Comparison of ENCODE assay signal across 8 cellular contexts in the genomic region with DNA sequence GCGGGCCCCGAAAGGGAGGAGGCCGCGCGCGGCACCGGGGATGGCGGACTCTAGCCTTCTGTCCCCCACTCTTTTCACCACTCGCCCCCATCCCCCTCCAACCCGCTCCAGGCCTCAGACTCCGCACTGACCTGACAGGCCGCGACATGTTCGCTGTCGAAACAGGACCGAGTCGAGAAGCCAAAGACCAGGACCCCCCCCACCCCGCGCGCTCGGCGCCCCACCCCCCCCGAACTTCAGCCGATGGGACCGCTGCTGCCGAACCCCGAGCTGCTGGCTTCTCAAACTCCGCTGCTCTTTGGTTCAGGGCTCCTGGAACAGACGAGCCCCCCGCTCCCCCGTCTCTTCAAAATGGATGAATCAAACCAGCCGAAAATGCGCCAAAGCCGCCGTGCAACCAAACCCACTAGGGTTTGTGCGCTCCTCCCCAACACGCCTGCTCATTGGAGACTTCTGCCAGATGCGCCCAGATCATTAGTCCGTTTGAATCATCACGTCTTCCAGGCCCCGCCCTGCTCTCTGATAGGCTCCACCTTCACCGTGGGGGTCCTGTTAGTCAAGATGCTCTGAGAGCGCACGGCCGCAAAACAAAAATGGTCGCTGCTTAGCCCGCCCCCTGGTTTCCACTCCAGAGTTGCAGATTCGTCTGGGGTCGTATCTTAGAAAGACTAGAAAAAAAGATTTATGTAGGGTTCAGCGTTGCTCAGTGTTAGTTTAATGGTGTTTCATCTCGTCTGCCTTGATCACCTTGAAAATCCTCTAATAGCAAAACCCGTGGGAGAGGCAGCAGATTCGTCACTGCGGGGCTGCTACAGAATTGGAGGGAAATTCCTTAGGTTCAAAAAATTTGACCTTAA. TPM values are rescaled to one million over a fixed set of nuclear protein-coding genes. Genes with fewer than 3 reads are reported as not detected.
A peak's percentile ranks its signal among the peaks of the same experiment; 100 is the strongest.
DNase-seq lines count a peak whose midpoint lies in the region; ATAC-seq and TF ChIP-seq lines count a peak whose summit lies in the region.

A gene with protein sequence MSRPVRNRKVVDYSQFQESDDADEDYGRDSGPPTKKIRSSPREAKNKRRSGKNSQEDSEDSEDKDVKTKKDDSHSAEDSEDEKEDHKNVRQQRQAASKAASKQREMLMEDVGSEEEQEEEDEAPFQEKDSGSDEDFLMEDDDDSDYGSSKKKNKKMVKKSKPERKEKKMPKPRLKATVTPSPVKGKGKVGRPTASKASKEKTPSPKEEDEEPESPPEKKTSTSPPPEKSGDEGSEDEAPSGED (minus strand): TSS at position 357 of the 857 bp plus-strand sequence. CDS start 209 bp downstream, at position 148.

- peak within 1 kb of the TSS; percentile 73 to 91 for H3K4me3 ChIP-seq in SK-N-SH (ENCODE audit: low read depth in 2 of 2, low read length in 1 of 2)

- peak within 1 kb of the TSS; percentile 80 for H3K9ac ChIP-seq in SK-N-SH

- no peaks in the 10 kb centered on the region for H3K27me3 ChIP-seq in SK-N-SH (ENCODE audit: insufficient read depth)

- H3K27ac ChIP-seq in SK-N-SH (ENCODE audit: low read depth in 2 of 2, low read length in 1 of 2): peak within 1 kb of the TSS; percentile 88 to 96

- peak; percentile 97 for DNase-seq in GM04504 (ENCODE audit: low read depth)
- peak; percentile 100 for DNase-seq in NCI-H1048 (lab: John Stamatoyannopoulos, UW)
- peak; percentile 82 for DNase-seq in SK-N-SH
- DNase-seq in activated naive CD4-positive, alpha-beta T cell treated with anti-CD3 and anti-CD28 coated beads, Interleukin-2, amount 50 U/mL, for 16 hours: peak; percentile 98
- DNase-seq in germinal center (ENCODE audit: low spot score): peak; percentile 92
- peak; percentile 99 for DNase-seq in non-pigmented ciliary epithelial cell (ENCODE audit: low read depth)
- DNase-seq in superior temporal gyrus (ENCODE audit: extremely low spot score): peak; percentile 99

- peaks cover 41% of the 10 kb centered on the region for H4K20me1 ChIP-seq in SK-N-SH (ENCODE audit: insufficient read depth)

- 1% methylated on average over 28 of the region's 54 CpGs for WGBS in SK-N-SH (ENCODE audit: low lambda C conversion rate)

- H3K36me3 ChIP-seq in SK-N-SH (replicated peaks in 1 of 2; ENCODE audit: control insufficient read depth in 1 of 2, insufficient read depth in 2 of 2, low read length in 1 of 2): peaks cover 8 to 17% of the 10 kb centered on the region in 2 experiments

- TF ChIP-seq RAD21 in SK-N-SH (IDR thresholded peaks at IDR 0.05; ENCODE audit: low read length): no peak

- H3K4me2 ChIP-seq in SK-N-SH: peak within 1 kb of the TSS; percentile 83

- H3K9me2 ChIP-seq in SK-N-SH: no peaks in the 10 kb centered on the region

- peak; percentile 80 for ATAC-seq in HG02571 (IDR thresholded peaks at IDR 0.05; ENCODE audit: unreplicated experiment)

- peaks cover 15 to 25% of the 10 kb centered on the region in 2 experiments; a peak in 3 of 4 replicates for H3K4me1 ChIP-seq in SK-N-SH (ENCODE audit: control insufficient read depth in 1 of 2, insufficient read depth in 2 of 2, low read depth in 1 of 2, low read length in 1 of 2)

- peak within 1 kb of the TSS; percentile 96 for H2AFZ ChIP-seq in SK-N-SH (ENCODE audit: low read depth)

- 0 out of 2 replicates have a peak, but pooled peaks have one; percentile 15 for TF ChIP-seq CTCF in SK-N-SH (IDR thresholded peaks at IDR 0.05)

- POLR2A ChIA-PET in SK-N-SH (lab: Yijun Ruan, JAX): interaction anchor here (0.7 kb wide), 2 partner anchors 10 to 69 kb away, joined by 3 to 5 read pairs; partner anchors contain the start of gene SLC45A3

- no peaks in the 10 kb centered on the region for H3K9me3 ChIP-seq in SK-N-SH

- peaks cover 44% of the 10 kb centered on the region for H3K79me2 ChIP-seq in SK-N-SH (ENCODE audit: insufficient read depth)

- TF ChIP-seq EP300 in SK-N-SH (IDR thresholded peaks at IDR 0.05; ENCODE audit: borderline replicate concordance in 1 of 2, low read depth in 1 of 2, low read length in 1 of 2): peak; percentile 35 to 96; a peak in 3 of 4 replicates

- CTCF ChIA-PET in SK-N-SH (lab: Yijun Ruan, JAX): interaction anchor here (1.0 to 1.8 kb wide), 3 partner anchors 10 to 118 kb away, joined by 4 to 6 read pairs (median 5); partner anchors contain the start of gene ELK4

- peaks cover 14% of the 10 kb centered on the region for H3F3A ChIP-seq in SK-N-SH (replicated peaks; ENCODE audit: insufficient read depth)

TF ChIP-seq in SK-N-SH, 30 proteins besides CTCF, POLR2A, EP300 and RAD21 (continues in another document):
- TF ChIP-seq YY1 (IDR thresholded peaks at IDR 0.05; ENCODE audit: low read depth) (peak; percentile 94), TEAD4 (IDR thresholded peaks at IDR 0.05; ENCODE audit: borderline replicate concordance, insufficient read depth) (no peak), CHD2 (IDR thresholded peaks at IDR 0.05; ENCODE audit: low read length, partially characterized antibody) (peak; percentile 92), JUND (IDR thresholded peaks at IDR 0.05) (no peak), TCF12 (IDR thresholded peaks at IDR 0.05) (peak; percentile 10; the same call in 1 of the 2 replicates), GABPA (IDR thresholded peaks at IDR 0.05; ENCODE audit: low read depth) (no peak), SMC3 (IDR thresholded peaks at IDR 0.05; ENCODE audit: low read depth, low read length) (no peak), NFIC (IDR thresholded peaks at IDR 0.05; ENCODE audit: borderline replicate concordance) (peak; percentile 27; the same call in 1 of the 2 replicates), RXRA (IDR thresholded peaks at IDR 0.05; ENCODE audit: borderline replicate concordance, low read depth) (no peak), MXI1 (IDR thresholded peaks at IDR 0.05; ENCODE audit: low read depth, low read length) (no peak; the same call in 1 of the 2 replicates), SIN3A (IDR thresholded peaks at IDR 0.05; ENCODE audit: borderline replicate concordance, low read depth, low read length) (no peak)
- TF ChIP-seq, protein P1, sequence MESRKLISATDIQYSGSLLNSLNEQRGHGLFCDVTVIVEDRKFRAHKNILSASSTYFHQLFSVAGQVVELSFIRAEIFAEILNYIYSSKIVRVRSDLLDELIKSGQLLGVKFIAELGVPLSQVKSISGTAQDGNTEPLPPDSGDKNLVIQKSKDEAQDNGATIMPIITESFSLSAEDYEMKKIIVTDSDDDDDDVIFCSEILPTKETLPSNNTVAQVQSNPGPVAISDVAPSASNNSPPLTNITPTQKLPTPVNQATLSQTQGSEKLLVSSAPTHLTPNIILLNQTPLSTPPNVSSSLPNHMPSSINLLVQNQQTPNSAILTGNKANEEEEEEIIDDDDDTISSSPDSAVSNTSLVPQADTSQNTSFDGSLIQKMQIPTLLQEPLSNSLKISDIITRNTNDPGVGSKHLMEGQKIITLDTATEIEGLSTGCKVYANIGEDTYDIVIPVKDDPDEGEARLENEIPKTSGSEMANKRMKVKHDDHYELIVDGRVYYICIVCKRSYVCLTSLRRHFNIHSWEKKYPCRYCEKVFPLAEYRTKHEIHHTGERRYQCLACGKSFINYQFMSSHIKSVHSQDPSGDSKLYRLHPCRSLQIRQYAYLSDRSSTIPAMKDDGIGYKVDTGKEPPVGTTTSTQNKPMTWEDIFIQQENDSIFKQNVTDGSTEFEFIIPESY (IDR thresholded peaks at IDR 0.05; ENCODE audit: borderline replicate concordance, low read depth): no peak
- TF ChIP-seq, protein P2, sequence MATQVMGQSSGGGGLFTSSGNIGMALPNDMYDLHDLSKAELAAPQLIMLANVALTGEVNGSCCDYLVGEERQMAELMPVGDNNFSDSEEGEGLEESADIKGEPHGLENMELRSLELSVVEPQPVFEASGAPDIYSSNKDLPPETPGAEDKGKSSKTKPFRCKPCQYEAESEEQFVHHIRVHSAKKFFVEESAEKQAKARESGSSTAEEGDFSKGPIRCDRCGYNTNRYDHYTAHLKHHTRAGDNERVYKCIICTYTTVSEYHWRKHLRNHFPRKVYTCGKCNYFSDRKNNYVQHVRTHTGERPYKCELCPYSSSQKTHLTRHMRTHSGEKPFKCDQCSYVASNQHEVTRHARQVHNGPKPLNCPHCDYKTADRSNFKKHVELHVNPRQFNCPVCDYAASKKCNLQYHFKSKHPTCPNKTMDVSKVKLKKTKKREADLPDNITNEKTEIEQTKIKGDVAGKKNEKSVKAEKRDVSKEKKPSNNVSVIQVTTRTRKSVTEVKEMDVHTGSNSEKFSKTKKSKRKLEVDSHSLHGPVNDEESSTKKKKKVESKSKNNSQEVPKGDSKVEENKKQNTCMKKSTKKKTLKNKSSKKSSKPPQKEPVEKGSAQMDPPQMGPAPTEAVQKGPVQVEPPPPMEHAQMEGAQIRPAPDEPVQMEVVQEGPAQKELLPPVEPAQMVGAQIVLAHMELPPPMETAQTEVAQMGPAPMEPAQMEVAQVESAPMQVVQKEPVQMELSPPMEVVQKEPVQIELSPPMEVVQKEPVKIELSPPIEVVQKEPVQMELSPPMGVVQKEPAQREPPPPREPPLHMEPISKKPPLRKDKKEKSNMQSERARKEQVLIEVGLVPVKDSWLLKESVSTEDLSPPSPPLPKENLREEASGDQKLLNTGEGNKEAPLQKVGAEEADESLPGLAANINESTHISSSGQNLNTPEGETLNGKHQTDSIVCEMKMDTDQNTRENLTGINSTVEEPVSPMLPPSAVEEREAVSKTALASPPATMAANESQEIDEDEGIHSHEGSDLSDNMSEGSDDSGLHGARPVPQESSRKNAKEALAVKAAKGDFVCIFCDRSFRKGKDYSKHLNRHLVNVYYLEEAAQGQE (IDR thresholded peaks at IDR 0.05; ENCODE audit: low read depth, low read length): 0 out of 2 replicates have a peak, but pooled peaks have one; percentile 6
- TF ChIP-seq, protein P3, sequence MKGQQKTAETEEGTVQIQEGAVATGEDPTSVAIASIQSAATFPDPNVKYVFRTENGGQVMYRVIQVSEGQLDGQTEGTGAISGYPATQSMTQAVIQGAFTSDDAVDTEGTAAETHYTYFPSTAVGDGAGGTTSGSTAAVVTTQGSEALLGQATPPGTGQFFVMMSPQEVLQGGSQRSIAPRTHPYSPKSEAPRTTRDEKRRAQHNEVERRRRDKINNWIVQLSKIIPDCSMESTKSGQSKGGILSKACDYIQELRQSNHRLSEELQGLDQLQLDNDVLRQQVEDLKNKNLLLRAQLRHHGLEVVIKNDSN (IDR thresholded peaks at IDR 0.05; ENCODE audit: borderline replicate concordance, low read depth): no peak
- TF ChIP-seq, protein P4, sequence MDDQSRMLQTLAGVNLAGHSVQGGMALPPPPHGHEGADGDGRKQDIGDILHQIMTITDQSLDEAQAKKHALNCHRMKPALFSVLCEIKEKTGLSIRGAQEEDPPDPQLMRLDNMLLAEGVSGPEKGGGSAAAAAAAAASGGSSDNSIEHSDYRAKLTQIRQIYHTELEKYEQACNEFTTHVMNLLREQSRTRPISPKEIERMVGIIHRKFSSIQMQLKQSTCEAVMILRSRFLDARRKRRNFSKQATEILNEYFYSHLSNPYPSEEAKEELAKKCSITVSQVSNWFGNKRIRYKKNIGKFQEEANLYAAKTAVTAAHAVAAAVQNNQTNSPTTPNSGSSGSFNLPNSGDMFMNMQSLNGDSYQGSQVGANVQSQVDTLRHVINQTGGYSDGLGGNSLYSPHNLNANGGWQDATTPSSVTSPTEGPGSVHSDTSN (IDR thresholded peaks at IDR 0.05): peak; percentile 70

RNA-seq across cellular contexts. Expression of the gene that starts here (rescaled TPM):
- polyA plus RNA-seq in SK-N-SH (2012; rRNA removed): 25.4 and 35.3 TPM in 2 replicates
- 46.4 and 53.5 TPM in 2 replicates for polyA plus RNA-seq in SK-N-SH (2012; cell fraction: cytosol; rRNA removed)
- 5.6 and 15.0 TPM in 2 replicates for polyA plus RNA-seq in SK-N-SH (2012; cell fraction: nucleus; rRNA removed)

Comparison
In these comparisons a context has a peak if more than half of its experiments do, and no peak if none do; other contexts are left out.
1. Peak in every context shown above with its lines: DNase-seq, ATAC-seq, H3K4me3 ChIP-seq and H3K27ac ChIP-seq.